ENCODE assay signal across 29 cellular contexts in genomic region chr20:61658563-61658962, GRCh38.
"Had no signal": no experiment of that assay in that cellular context is flagged by ENCODE, and none has a peak within 500 bp of the region (broad histone marks: within the 10 kb centered on the region; RNA-seq: fewer than 3 reads in every experiment).

No MANE protein-coding gene starts in this region.

- H3K27ac Mint-ChIP-seq: activated B cell treated with CpG ODN at 0.5 μM for 24 hours; activated CD8-positive, alpha-beta T cell treated with anti-CD3 and anti-CD28 coated beads for 36 hours; activated naive CD4-positive, alpha-beta T cell treated with anti-CD3 and anti-CD28 coated beads for 36 hours; activated naive CD4-positive, alpha-beta T cell treated with anti-CD3 and anti-CD28 coated beads, Interleukin-2, amount 50 U/mL, for 72 hours; activated naive CD8-positive, alpha-beta T cell treated with anti-CD3 and anti-CD28 coated beads, Interleukin-2, amount 10 ng/mL, durations not matched to agents 7 days and 5 days; activated T-helper 17 cell treated with anti-CD3 and anti-CD28 coated beads, Interleukin-2, amount 50 U/mL, for 72 hours; dendritic cell treated with granulocyte-macrophage colony-stimulating factor and Interleukin-4, amounts not matched to agents 40 ng/mL and 50 ng/mL, for 4 days; endodermal cell; T-helper 17 cell; T-helper 2 cell treated with Interferon-gamma antibody and Interleukin-4, amounts not matched to agents 5 μg/mL and 100 μg/mL, for 36 hours had no signal

- H3K9me3 ChIP-seq: ascending aorta had no signal

- DNase-seq: activated B cell treated with CpG ODN at 0.5 μM for 24 hours; activated CD4-positive, alpha-beta T cell treated with anti-CD3 and anti-CD28 coated beads for 48 hours; activated CD4-positive, alpha-beta T cell treated with anti-CD3 and anti-CD28 coated beads, Interleukin-2, amount 50 U/mL, for 1 hour; activated CD4-positive, alpha-beta T cell treated with anti-CD3 and anti-CD28 coated beads, Interleukin-2, amount 50 U/mL, for 48 hours; activated CD8-positive, alpha-beta memory T cell treated with anti-CD3 and anti-CD28 coated beads for 24 hours; activated CD8-positive, alpha-beta T cell treated with anti-CD3 and anti-CD28 coated beads for 36 hours; activated effector memory CD4-positive, alpha-beta T cell treated with Interleukin-2 at 50 U/mL for 16 hours; activated naive CD4-positive, alpha-beta T cell treated with anti-CD3 and anti-CD28 coated beads for 36 hours; activated naive CD8-positive, alpha-beta T cell treated with anti-CD3 and anti-CD28 coated beads, Interleukin-2, amount 10 ng/mL, durations not matched to agents 7 days and 5 days; activated T-cell treated with anti-CD3 and anti-CD28 coated beads, Interleukin-2, amount 50 U/mL, for 4 hours; brain microvascular endothelial cell; effector memory CD4-positive, alpha-beta T cell; endodermal cell; foreskin fibroblast; head of caudate nucleus; T-helper 1 cell; T-helper 17 cell; T1000; WERI-Rb-1 had no signal

- H3K4me1 Mint-ChIP-seq: activated B cell treated with CpG ODN at 0.5 μM for 24 hours; activated naive CD8-positive, alpha-beta T cell treated with anti-CD3 and anti-CD28 coated beads, Interleukin-2, amount 10 ng/mL, durations not matched to agents 7 days and 5 days; activated T-helper 17 cell treated with anti-CD3 and anti-CD28 coated beads, Interleukin-2, amount 50 U/mL, for 72 hours; central memory CD8-positive, alpha-beta T cell; endodermal cell had no signal

- H3K4me3 ChIP-seq: ascending aorta, coronary artery, dorsolateral prefrontal cortex had no signal

- H3K36me3 Mint-ChIP-seq: activated naive CD8-positive, alpha-beta T cell treated with anti-CD3 and anti-CD28 coated beads, Interleukin-2, amount 10 ng/mL, durations not matched to agents 7 days and 5 days had no signal

- H3K4me3 Mint-ChIP-seq: activated B cell treated with CpG ODN at 0.5 μM for 24 hours; activated CD8-positive, alpha-beta T cell treated with anti-CD3 and anti-CD28 coated beads for 36 hours; activated naive CD4-positive, alpha-beta T cell treated with anti-CD3 and anti-CD28 coated beads for 36 hours; activated naive CD8-positive, alpha-beta T cell treated with anti-CD3 and anti-CD28 coated beads, Interleukin-2, amount 10 ng/mL, durations not matched to agents 7 days and 5 days; activated T-cell treated with anti-CD3 and anti-CD28 coated beads, Interleukin-2, amount 50 U/mL, for 4 hours; activated T-helper 17 cell treated with anti-CD3 and anti-CD28 coated beads, Interleukin-2, amount 50 U/mL, for 72 hours; central memory CD8-positive, alpha-beta T cell; dendritic cell treated with granulocyte-macrophage colony-stimulating factor and Interleukin-4, amounts not matched to agents 40 ng/mL and 50 ng/mL, for 4 days; endodermal cell; T-helper 17 cell; T-helper 2 cell treated with Interferon-gamma antibody and Interleukin-4, amounts not matched to agents 5 μg/mL and 100 μg/mL, for 36 hours had no signal

- H3K36me3 ChIP-seq: ascending aorta, brain microvascular endothelial cell, WERI-Rb-1 had no signal

- H3K27me3 ChIP-seq: ascending aorta, brain microvascular endothelial cell, dorsolateral prefrontal cortex had no signal

- H3K9me3 Mint-ChIP-seq: activated B cell treated with CpG ODN at 0.5 μM for 24 hours; activated CD8-positive, alpha-beta T cell treated with anti-CD3 and anti-CD28 coated beads for 36 hours; activated naive CD8-positive, alpha-beta T cell treated with anti-CD3 and anti-CD28 coated beads, Interleukin-2, amount 10 ng/mL, durations not matched to agents 7 days and 5 days; activated T-cell treated with anti-CD3 and anti-CD28 coated beads, Interleukin-2, amount 50 U/mL, for 4 hours; activated T-helper 17 cell treated with anti-CD3 and anti-CD28 coated beads, Interleukin-2, amount 50 U/mL, for 72 hours; central memory CD8-positive, alpha-beta T cell; dendritic cell treated with granulocyte-macrophage colony-stimulating factor and Interleukin-4, amounts not matched to agents 40 ng/mL and 50 ng/mL, for 4 days; T-helper 2 cell treated with Interferon-gamma antibody and Interleukin-4, amounts not matched to agents 5 μg/mL and 100 μg/mL, for 36 hours had no signal

- H3K4me1 ChIP-seq: ascending aorta had no signal

- H3K27ac ChIP-seq: ascending aorta, brain microvascular endothelial cell, coronary artery, WERI-Rb-1 had no signal

- ATAC-seq: activated CD4-positive, CD25-positive, alpha-beta regulatory T cell treated with anti-CD3 and anti-CD28 coated beads, Interleukin-2, amount 50 U/mL, for 24 hours; activated CD8-positive, alpha-beta T cell treated with anti-CD3 and anti-CD28 coated beads for 36 hours; activated naive CD4-positive, alpha-beta T cell treated with anti-CD3 and anti-CD28 coated beads, Interleukin-2, amount 50 U/mL, for 72 hours; activated T-cell treated with anti-CD3 and anti-CD28 coated beads, Interleukin-2, amount 50 U/mL, for 4 hours; activated T-helper 17 cell treated with anti-CD3 and anti-CD28 coated beads, Interleukin-2, amount 50 U/mL, for 72 hours; esophagus mucosa; T-helper 17 cell had no signal

- H3K27me3 Mint-ChIP-seq: activated B cell treated with CpG ODN at 0.5 μM for 24 hours; activated CD8-positive, alpha-beta T cell treated with anti-CD3 and anti-CD28 coated beads for 36 hours; activated naive CD8-positive, alpha-beta T cell treated with anti-CD3 and anti-CD28 coated beads, Interleukin-2, amount 10 ng/mL, durations not matched to agents 7 days and 5 days; activated T-helper 17 cell treated with anti-CD3 and anti-CD28 coated beads, Interleukin-2, amount 50 U/mL, for 72 hours; dendritic cell treated with granulocyte-macrophage colony-stimulating factor and Interleukin-4, amounts not matched to agents 40 ng/mL and 50 ng/mL, for 4 days had no signal
